ENCODE assay signal across 8 cellular contexts in the genomic region with DNA sequence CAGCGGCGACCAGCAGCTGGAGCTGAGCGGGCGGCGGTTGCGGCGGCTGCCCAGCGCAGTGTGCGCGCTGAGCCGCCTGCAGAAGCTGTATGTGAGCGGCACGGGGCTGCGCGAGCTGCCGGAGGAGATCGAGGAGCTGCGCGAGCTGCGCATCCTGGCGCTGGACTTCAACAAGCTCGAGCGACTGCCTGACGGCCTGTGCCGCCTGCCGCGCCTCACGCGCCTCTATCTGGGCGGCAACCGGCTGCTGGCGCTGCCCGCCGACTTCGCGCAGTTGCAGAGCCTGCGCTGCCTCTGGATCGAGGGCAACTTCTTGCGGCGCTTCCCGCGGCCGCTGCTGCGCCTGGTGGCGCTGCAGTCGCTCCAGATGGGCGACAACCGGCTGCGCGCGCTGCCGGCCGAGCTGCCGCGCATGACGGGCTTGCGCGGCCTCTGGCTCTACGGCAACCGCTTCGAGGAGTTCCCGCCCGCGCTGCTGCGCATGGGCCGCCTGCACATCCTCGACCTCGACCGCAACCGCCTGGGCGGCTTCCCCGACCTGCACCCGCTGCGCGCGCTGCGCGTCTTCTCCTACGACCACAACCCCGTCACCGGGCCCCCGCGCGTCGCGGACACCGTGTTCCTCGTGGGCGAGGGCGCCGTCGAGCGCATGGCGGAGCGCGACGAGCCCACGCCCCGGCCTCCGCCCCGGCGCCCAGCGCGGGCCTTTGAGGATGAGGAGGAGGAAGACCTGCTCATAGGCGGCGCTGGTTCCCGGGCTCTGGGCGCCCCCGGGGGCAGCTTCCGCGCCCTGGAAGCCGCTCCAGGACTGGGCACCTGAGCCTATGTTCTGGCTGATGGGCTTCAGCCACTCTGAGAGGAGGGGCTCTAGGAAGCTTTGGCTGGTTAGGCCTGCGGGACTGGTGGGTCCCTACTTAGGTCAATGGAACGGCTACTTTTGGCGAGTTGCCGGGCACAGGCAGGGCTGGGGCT. TPM values are rescaled to one million over a fixed set of nuclear protein-coding genes. Genes with fewer than 3 reads are reported as not detected.
A peak's percentile ranks its signal among the peaks of the same experiment; 100 is the strongest.
DNase-seq lines count a peak whose midpoint lies in the region; ATAC-seq, FAIRE-seq and TF ChIP-seq lines count a peak whose summit lies in the region.

No MANE protein-coding gene starts in this region.

- ATAC-seq in GM18907 (IDR thresholded peaks at IDR 0.05; ENCODE audit: unreplicated experiment) (peak; percentile 63), pancreas (peak; percentile 82 to 92 (median 90)), upper lobe of right lung (peak; percentile 89)

- CTCF ChIA-PET in AG04450 (lab: Charles Lee): interaction anchor here (1.0 to 2.2 kb wide), 5 partner anchors 7 to 134 kb away, joined by 3 to 14 read pairs (median 7); no protein-coding TSS in a partner anchor
- CTCF ChIA-PET in activated naive CD4-positive, alpha-beta T cell treated with anti-CD3 and anti-CD28 coated beads, Interleukin-2, amount 10 ng/mL, durations not matched to agents 7 days and 5 days (lab: Charles Lee): interaction anchor here (0.6 to 2.0 kb wide), 9 partner anchors 8 to 173 kb away, joined by 3 to 5 read pairs (median 3); no protein-coding TSS in a partner anchor

- H3K4me3 Mint-ChIP-seq in activated naive CD4-positive, alpha-beta T cell treated with anti-CD3 and anti-CD28 coated beads, Interleukin-2, amount 10 ng/mL, durations not matched to agents 7 days and 5 days: peak overlapping the region; percentile 23
- peak overlapping the region; percentile 52 for H3K4me3 Mint-ChIP-seq in glutamatergic neuron (ENCODE audit: unreplicated experiment)

- no peak for TF ChIP-seq POLR2A in Peyer's patch (IDR thresholded peaks at IDR 0.05)

- no peaks in the 10 kb centered on the region for H3K36me3 Mint-ChIP-seq in activated naive CD4-positive, alpha-beta T cell treated with anti-CD3 and anti-CD28 coated beads, Interleukin-2, amount 10 ng/mL, durations not matched to agents 7 days and 5 days
- no peaks in the 10 kb centered on the region for H3K36me3 Mint-ChIP-seq in glutamatergic neuron (ENCODE audit: unreplicated experiment)

- H3K27ac ChIP-seq in AG04450 (ENCODE audit: low read depth, low read length) (no peak overlapping the region), HUES64 (ENCODE audit: low read depth, low read length) (no peak overlapping the region), Peyer's patch (peak overlapping the region in 2 of 4 donors; percentile 5 to 62), pancreas (no peak overlapping the region), upper lobe of right lung (no peak overlapping the region)

- peaks cover 3% of the 10 kb centered on the region; the same call in 1 of the 2 replicates for H3K9me3 ChIP-seq in AG04450 (ENCODE audit: control insufficient read depth, insufficient read depth, low read length)
- H3K9me3 ChIP-seq in HUES64 (ENCODE audit: insufficient read depth, low read depth, low read length): no peaks in the 10 kb centered on the region
- H3K9me3 ChIP-seq in Peyer's patch: no peaks in the 10 kb centered on the region
- no peaks in the 10 kb centered on the region for H3K9me3 ChIP-seq in pancreas
- no peaks in the 10 kb centered on the region for H3K9me3 ChIP-seq in upper lobe of right lung

- intact Hi-C loops in pancreas (cut with DNase I): no loop called here
- intact Hi-C loops in upper lobe of right lung (cut with DNase I): loop anchor here (10.0 kb wide), 1 partner anchor 1075 kb away; no protein-coding TSS in a partner anchor

- H3K9me3 Mint-ChIP-seq in activated naive CD4-positive, alpha-beta T cell treated with anti-CD3 and anti-CD28 coated beads, Interleukin-2, amount 10 ng/mL, durations not matched to agents 7 days and 5 days: no peaks in the 10 kb centered on the region
- peaks cover 20% of the 10 kb centered on the region for H3K9me3 Mint-ChIP-seq in glutamatergic neuron (ENCODE audit: unreplicated experiment)

- peaks cover 30% of the 10 kb centered on the region for H3K4me1 ChIP-seq in HUES64 (ENCODE audit: insufficient read depth, low read length)
- peaks cover 0 to 50% (median 8%) of the 10 kb centered on the region in 4 donors for H3K4me1 ChIP-seq in Peyer's patch
- peaks cover 0 to 10% (median 4%) of the 10 kb centered on the region in 3 donors for H3K4me1 ChIP-seq in pancreas
- peaks cover 18% of the 10 kb centered on the region for H3K4me1 ChIP-seq in upper lobe of right lung

- H3K4me3 ChIP-seq in AG04450 (ENCODE audit: low read depth, low read length) (peak overlapping the region; percentile 29; the same call in 1 of the 2 replicates), HUES64 (ENCODE audit: low read length) (peak overlapping the region; percentile 32), Peyer's patch (peak overlapping the region in 3 of 4 donors; percentile 23 to 43 (median 32)), pancreas (peak overlapping the region in 2 of 4 donors; percentile 10 to 37), upper lobe of right lung (peak overlapping the region; percentile 28)

- H3K27me3 Mint-ChIP-seq in activated naive CD4-positive, alpha-beta T cell treated with anti-CD3 and anti-CD28 coated beads, Interleukin-2, amount 10 ng/mL, durations not matched to agents 7 days and 5 days: peaks cover 94% of the 10 kb centered on the region
- H3K27me3 Mint-ChIP-seq in glutamatergic neuron (ENCODE audit: unreplicated experiment): peaks cover 10% of the 10 kb centered on the region

- peaks cover 60% of the 10 kb centered on the region for H3K27me3 ChIP-seq in AG04450 (ENCODE audit: control insufficient read depth, insufficient read depth, low read length)
- peaks cover 57% of the 10 kb centered on the region for H3K27me3 ChIP-seq in HUES64 (ENCODE audit: insufficient read depth, low read length)
- H3K27me3 ChIP-seq in Peyer's patch: peaks cover 0 to 10% of the 10 kb centered on the region in 2 donors
- H3K27me3 ChIP-seq in pancreas: peaks cover 0 to 4% (median 0%) of the 10 kb centered on the region in 4 donors
- H3K27me3 ChIP-seq in upper lobe of right lung: peaks cover 48% of the 10 kb centered on the region

- H3K27ac Mint-ChIP-seq in activated naive CD4-positive, alpha-beta T cell treated with anti-CD3 and anti-CD28 coated beads, Interleukin-2, amount 10 ng/mL, durations not matched to agents 7 days and 5 days: no peak overlapping the region
- H3K27ac Mint-ChIP-seq in glutamatergic neuron (ENCODE audit: unreplicated experiment): peak overlapping the region; percentile 17

- TF ChIP-seq CTCF in AG04450 (IDR thresholded peaks at IDR 0.05; ENCODE audit: low read depth, low read length): 0 out of 2 replicates have a peak, but pooled peaks have one; percentile 6
- peak in 5 of 6 experiments; percentile 2 to 71 (median 65) for TF ChIP-seq CTCF in Peyer's patch (IDR thresholded peaks at IDR 0.05)
- TF ChIP-seq CTCF in glutamatergic neuron (IDR thresholded peaks at IDR 0.05; ENCODE audit: partially characterized antibody, unreplicated experiment): peak; percentile 59
- TF ChIP-seq CTCF in pancreas (IDR thresholded peaks at IDR 0.05): peak; percentile 18 to 56 (median 40)
- TF ChIP-seq CTCF in upper lobe of right lung (IDR thresholded peaks at IDR 0.05): peak; percentile 60

- DNase-seq in AG04450 (ENCODE audit: low read depth, low spot score): no peak
- DNase-seq in Peyer's patch: peak in 2 of 3 donors; percentile 68 to 82
- peak; percentile 81 for DNase-seq in activated naive CD4-positive, alpha-beta T cell treated with anti-CD3 and anti-CD28 coated beads, Interleukin-2, amount 10 ng/mL, durations not matched to agents 7 days and 5 days
- DNase-seq in glutamatergic neuron: peak; percentile 86
- DNase-seq in pancreas: peak; percentile 45 to 89 (median 72)
- peak; percentile 86 for DNase-seq in upper lobe of right lung

- POLR2A ChIA-PET in AG04450 (lab: Yijun Ruan, JAX): interaction anchor here (0.9 kb wide), 1 partner anchor 107 kb away, joined by 3 read pairs; no protein-coding TSS in a partner anchor

- no peak for FAIRE-seq in pancreas (lab: Jason Lieb, UNC)

- 13% methylated on average over 116 of the region's 116 CpGs for WGBS in HUES64
- WGBS in pancreas, 2 donors: 6 to 7% methylated on average over 89 to 116 of the region's 116 CpGs

- peaks cover 12% of the 10 kb centered on the region for H3K4me1 Mint-ChIP-seq in activated naive CD4-positive, alpha-beta T cell treated with anti-CD3 and anti-CD28 coated beads, Interleukin-2, amount 10 ng/mL, durations not matched to agents 7 days and 5 days
- H3K4me1 Mint-ChIP-seq in glutamatergic neuron (ENCODE audit: low read depth, unreplicated experiment): peaks cover 30% of the 10 kb centered on the region

- H3K36me3 ChIP-seq in HUES64 (ENCODE audit: insufficient read depth, low read length) (no peaks in the 10 kb centered on the region), Peyer's patch (no peaks in the 10 kb centered on the region), pancreas (no peaks in the 10 kb centered on the region), upper lobe of right lung (no peaks in the 10 kb centered on the region)

- H3K9ac ChIP-seq in HUES64 (ENCODE audit: low read depth, low read length): no peak overlapping the region

RNA-seq across cellular contexts. Expression of gene LRRC10B, which starts 0.8 kb away (rescaled TPM):
- polyA plus RNA-seq in AG04450 (2011; rRNA removed): not detected in 2 replicates
- polyA minus RNA-seq in AG04450 (2011; rRNA and poly(A)+ RNA removed): not detected in 2 replicates
- polyA plus RNA-seq in HUES64 (2013, experiment 1 of 2): 1.1 TPM
- 1.8 TPM for polyA plus RNA-seq in HUES64 (2013, experiment 2 of 2)
- 1 to 10 TPM in 1 of 4 donors, under 1 TPM in 1, not detected in 2; 0.35 to 2.5 TPM for total RNA-seq in Peyer's patch
- total RNA-seq in glutamatergic neuron (ENCODE audit: unreplicated experiment): 8.2 TPM
- total RNA-seq in pancreas: 1 to 10 TPM in 2 of 6 donors, under 1 TPM in 4; 0.28 to 1.8 (median 0.81) TPM
- polyA plus RNA-seq in pancreas: 10 to 100 TPM in 1 of 2 donors, 1 to 10 TPM in 1; 3.2 to 10.2 TPM
- total RNA-seq in upper lobe of right lung: 0.29 TPM

Comparison
In these comparisons a context has a peak if more than half of its experiments do, and no peak if none do; other contexts are left out.
1. CTCF ChIP-seq: peak in every context shown above with its lines; median percentile 65 in Peyer's patch; 60 in upper lobe of right lung; 59 in glutamatergic neuron; 40 in pancreas; 6 in AG04450.